16 cellular contexts compared by ENCODE assay signal in the genomic region with DNA sequence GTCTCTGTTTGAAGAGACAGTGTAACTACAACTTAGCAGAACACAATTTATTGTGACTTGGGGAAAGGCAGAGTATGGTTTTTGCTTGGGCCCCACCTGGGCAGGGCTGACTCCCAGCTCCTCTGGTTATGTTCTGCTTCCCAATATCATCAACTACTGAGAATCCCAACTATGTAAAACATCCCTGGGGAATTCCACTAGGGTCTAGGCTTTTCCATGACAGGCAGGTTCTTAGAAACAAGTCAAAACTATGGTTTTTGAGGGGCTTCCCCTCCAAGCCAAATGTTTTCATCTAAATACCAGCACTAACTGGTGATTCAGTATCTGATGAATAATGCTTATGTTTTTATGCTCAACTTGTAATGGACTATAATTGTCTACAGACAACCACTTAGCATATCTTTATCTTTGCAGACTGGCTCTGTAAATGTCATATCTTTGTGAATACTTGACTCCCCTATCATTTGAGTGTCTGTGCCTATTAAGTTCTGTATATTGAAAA.
DNase-seq lines count a peak whose midpoint lies in the region; ATAC-seq and TF ChIP-seq lines count a peak whose summit lies in the region.
"Had no signal": no experiment of that assay in that cellular context is flagged by ENCODE, and none has a peak within 500 bp of the region (broad histone marks: within the 10 kb centered on the region; RNA-seq: fewer than 3 reads in every experiment).

No MANE protein-coding gene starts in this region.

- intact Hi-C loops in activated CD8-positive, alpha-beta T cell treated with anti-CD3 and anti-CD28 coated beads for 36 hours (cut with micrococcal nuclease) = no loop called here

- H3K4me1 Mint-ChIP-seq in activated CD8-positive, alpha-beta T cell treated with anti-CD3 and anti-CD28 coated beads for 36 hours (ENCODE audit: low read depth) = peaks cover 10% of the 10 kb centered on the region
- no peaks in the 10 kb centered on the region for H3K4me1 Mint-ChIP-seq in activated CD8-positive, alpha-beta T cell treated with anti-CD3 and anti-CD28 coated beads, Interleukin-2, amount 10 ng/mL, durations not matched to agents 7 days and 5 days (ENCODE audit: low read depth)
- peaks cover 15 to 16% of the 10 kb centered on the region in 2 donors for H3K4me1 Mint-ChIP-seq in stimulated activated naive B cell treated with anti-CD40 and anti-IgM and Interleukin-4, amounts not matched to agents 10 μg/mL and 1 μg/mL and 100 μg/mL, for 72 hours
- H3K4me1 Mint-ChIP-seq: activated naive CD4-positive, alpha-beta T cell treated with anti-CD3 and anti-CD28 coated beads, Interleukin-2, amount 10 ng/mL, durations not matched to agents 7 days and 5 days had no signal

- CTCF ChIA-PET in activated CD8-positive, alpha-beta T cell treated with anti-CD3 and anti-CD28 coated beads for 36 hours (lab: Charles Lee) = no interaction called here
- CTCF ChIA-PET in activated CD8-positive, alpha-beta T cell treated with anti-CD3 and anti-CD28 coated beads, Interleukin-2, amount 10 ng/mL, durations not matched to agents 7 days and 5 days (lab: Charles Lee) = no interaction called here

- POLR2A ChIA-PET in activated CD8-positive, alpha-beta T cell treated with anti-CD3 and anti-CD28 coated beads for 36 hours (lab: Charles Lee) = no interaction called here
- POLR2A ChIA-PET in activated CD8-positive, alpha-beta T cell treated with anti-CD3 and anti-CD28 coated beads, Interleukin-2, amount 10 ng/mL, durations not matched to agents 7 days and 5 days (lab: Charles Lee) = no interaction called here

- no peaks in the 10 kb centered on the region for H3K27me3 Mint-ChIP-seq in activated CD8-positive, alpha-beta T cell treated with anti-CD3 and anti-CD28 coated beads for 36 hours
- peaks cover 4% of the 10 kb centered on the region for H3K27me3 Mint-ChIP-seq in activated CD8-positive, alpha-beta T cell treated with anti-CD3 and anti-CD28 coated beads, Interleukin-2, amount 10 ng/mL, durations not matched to agents 7 days and 5 days (ENCODE audit: low read depth)
- H3K27me3 Mint-ChIP-seq in stimulated activated naive B cell treated with anti-CD40 and anti-IgM and Interleukin-4, amounts not matched to agents 10 μg/mL and 1 μg/mL and 100 μg/mL, for 72 hours = no peaks in the 10 kb centered on the region
- H3K27me3 Mint-ChIP-seq: activated naive CD4-positive, alpha-beta T cell treated with anti-CD3 and anti-CD28 coated beads, Interleukin-2, amount 10 ng/mL, durations not matched to agents 7 days and 5 days had no signal

- H3K4me3 ChIP-seq in fibroblast of pulmonary artery (replicated peaks; ENCODE audit: low read depth, low read length) = no peak overlapping the region
- H3K4me3 ChIP-seq: heart right ventricle, thoracic aorta had no signal

- no peaks in the 10 kb centered on the region for H3K9me3 Mint-ChIP-seq in activated CD8-positive, alpha-beta T cell treated with anti-CD3 and anti-CD28 coated beads for 36 hours
- no peaks in the 10 kb centered on the region for H3K9me3 Mint-ChIP-seq in activated CD8-positive, alpha-beta T cell treated with anti-CD3 and anti-CD28 coated beads, Interleukin-2, amount 10 ng/mL, durations not matched to agents 7 days and 5 days (ENCODE audit: insufficient read depth)
- H3K9me3 Mint-ChIP-seq in stimulated activated naive B cell treated with anti-CD40 and anti-IgM and Interleukin-4, amounts not matched to agents 10 μg/mL and 1 μg/mL and 100 μg/mL, for 72 hours = no peaks in the 10 kb centered on the region
- H3K9me3 Mint-ChIP-seq: activated naive CD4-positive, alpha-beta T cell treated with anti-CD3 and anti-CD28 coated beads, Interleukin-2, amount 10 ng/mL, durations not matched to agents 7 days and 5 days had no signal

- peak; percentile 27 for DNase-seq in activated CD8-positive, alpha-beta T cell treated with anti-CD3 and anti-CD28 coated beads for 36 hours
- no peak for DNase-seq in activated CD8-positive, alpha-beta T cell treated with anti-CD3 and anti-CD28 coated beads, Interleukin-2, amount 10 ng/mL, durations not matched to agents 7 days and 5 days
- DNase-seq in T1000 (lab: John Stamatoyannopoulos, UW) (peak; percentile 7), fibroblast of pulmonary artery (ENCODE audit: low read depth) (peak; percentile 18), G401 (ENCODE audit: low spot score) (no peak)
- DNase-seq in stimulated activated naive B cell treated with anti-CD40 and anti-IgM and Interleukin-4, amounts not matched to agents 10 μg/mL and 1 μg/mL and 100 μg/mL, for 72 hours = no peak
- DNase-seq: activated CD4-positive, CD25-positive, alpha-beta regulatory T cell; activated naive CD4-positive, alpha-beta T cell treated with anti-CD3 and anti-CD28 coated beads, Interleukin-2, amount 10 ng/mL, durations not matched to agents 7 days and 5 days; DMS79 treated with DMSO at 0.1 percent for 48 hours; effector CD4-positive, alpha-beta T cell; heart right ventricle; NCI-H524 treated with DMSO at 0.1 percent for 48 hours; SHP77 had no signal

- TF ChIP-seq CTCF in activated CD8-positive, alpha-beta T cell treated with anti-CD3 and anti-CD28 coated beads for 36 hours (IDR thresholded peaks at IDR 0.05) = no peak
- TF ChIP-seq CTCF in fibroblast of pulmonary artery (IDR thresholded peaks at IDR 0.05; ENCODE audit: low read length, missing control alignments) = no peak

- in situ Hi-C loops in G401 (cut with HindIII; ENCODE audit: low sequenced_read_pairs) = no loop called here

- no peak overlapping the region for H3K4me3 Mint-ChIP-seq in activated CD8-positive, alpha-beta T cell treated with anti-CD3 and anti-CD28 coated beads for 36 hours
- no peak overlapping the region for H3K4me3 Mint-ChIP-seq in activated CD8-positive, alpha-beta T cell treated with anti-CD3 and anti-CD28 coated beads, Interleukin-2, amount 10 ng/mL, durations not matched to agents 7 days and 5 days
- no peak overlapping the region for H3K4me3 Mint-ChIP-seq in stimulated activated naive B cell treated with anti-CD40 and anti-IgM and Interleukin-4, amounts not matched to agents 10 μg/mL and 1 μg/mL and 100 μg/mL, for 72 hours
- H3K4me3 Mint-ChIP-seq: activated naive CD4-positive, alpha-beta T cell treated with anti-CD3 and anti-CD28 coated beads, Interleukin-2, amount 10 ng/mL, durations not matched to agents 7 days and 5 days had no signal

- peak; percentile 79 for ATAC-seq in activated CD8-positive, alpha-beta T cell treated with anti-CD3 and anti-CD28 coated beads for 36 hours
- no peak for ATAC-seq in activated CD8-positive, alpha-beta T cell treated with anti-CD3 and anti-CD28 coated beads, Interleukin-2, amount 10 ng/mL, durations not matched to agents 7 days and 5 days
- ATAC-seq in stimulated activated naive B cell treated with anti-CD40 and anti-IgM and Interleukin-4, amounts not matched to agents 10 μg/mL and 1 μg/mL and 100 μg/mL, for 72 hours (replicated peaks) = peak; percentile 75 to 82
- ATAC-seq in GM18873 (IDR thresholded peaks at IDR 0.05; ENCODE audit: low FRiP score, unreplicated experiment) = no peak
- no peak for ATAC-seq in esophagus mucosa
- ATAC-seq: heart right ventricle had no signal

- no peaks in the 10 kb centered on the region for H3K36me3 Mint-ChIP-seq in activated CD8-positive, alpha-beta T cell treated with anti-CD3 and anti-CD28 coated beads for 36 hours (ENCODE audit: low read depth)
- H3K36me3 Mint-ChIP-seq in activated CD8-positive, alpha-beta T cell treated with anti-CD3 and anti-CD28 coated beads, Interleukin-2, amount 10 ng/mL, durations not matched to agents 7 days and 5 days (ENCODE audit: low read depth) = no peaks in the 10 kb centered on the region
- no peaks in the 10 kb centered on the region for H3K36me3 Mint-ChIP-seq in stimulated activated naive B cell treated with anti-CD40 and anti-IgM and Interleukin-4, amounts not matched to agents 10 μg/mL and 1 μg/mL and 100 μg/mL, for 72 hours
- H3K36me3 Mint-ChIP-seq: activated naive CD4-positive, alpha-beta T cell treated with anti-CD3 and anti-CD28 coated beads, Interleukin-2, amount 10 ng/mL, durations not matched to agents 7 days and 5 days had no signal

- peak overlapping the region; percentile 44 for H3K27ac Mint-ChIP-seq in activated CD8-positive, alpha-beta T cell treated with anti-CD3 and anti-CD28 coated beads for 36 hours
- H3K27ac Mint-ChIP-seq in activated CD8-positive, alpha-beta T cell treated with anti-CD3 and anti-CD28 coated beads, Interleukin-2, amount 10 ng/mL, durations not matched to agents 7 days and 5 days = no peak overlapping the region
- H3K27ac Mint-ChIP-seq in stimulated activated naive B cell treated with anti-CD40 and anti-IgM and Interleukin-4, amounts not matched to agents 10 μg/mL and 1 μg/mL and 100 μg/mL, for 72 hours = no peak overlapping the region
- H3K27ac Mint-ChIP-seq: activated naive CD4-positive, alpha-beta T cell treated with anti-CD3 and anti-CD28 coated beads, Interleukin-2, amount 10 ng/mL, durations not matched to agents 7 days and 5 days had no signal

Comparison
In these comparisons a context has a peak if more than half of its experiments do, and no peak if none do; other contexts are left out.
1. ATAC-seq: peak in activated CD8-positive, alpha-beta T cell treated with anti-CD3 and anti-CD28 coated beads for 36 hours (single experiment) and stimulated activated naive B cell treated with anti-CD40 and anti-IgM and Interleukin-4, amounts not matched to agents 10 μg/mL and 1 μg/mL and 100 μg/mL, for 72 hours (2 of 2); none in activated CD8-positive, alpha-beta T cell treated with anti-CD3 and anti-CD28 coated beads, Interleukin-2, amount 10 ng/mL, durations not matched to agents 7 days and 5 days (single experiment), GM18873 (single experiment) and esophagus mucosa (single experiment).
2. DNase-seq: peak in activated CD8-positive, alpha-beta T cell treated with anti-CD3 and anti-CD28 coated beads for 36 hours (single experiment), T1000 (single experiment) and fibroblast of pulmonary artery (single experiment); none in activated CD8-positive, alpha-beta T cell treated with anti-CD3 and anti-CD28 coated beads, Interleukin-2, amount 10 ng/mL, durations not matched to agents 7 days and 5 days (single experiment), stimulated activated naive B cell treated with anti-CD40 and anti-IgM and Interleukin-4, amounts not matched to agents 10 μg/mL and 1 μg/mL and 100 μg/mL, for 72 hours (single experiment) and G401 (single experiment).